In the genomic region with DNA sequence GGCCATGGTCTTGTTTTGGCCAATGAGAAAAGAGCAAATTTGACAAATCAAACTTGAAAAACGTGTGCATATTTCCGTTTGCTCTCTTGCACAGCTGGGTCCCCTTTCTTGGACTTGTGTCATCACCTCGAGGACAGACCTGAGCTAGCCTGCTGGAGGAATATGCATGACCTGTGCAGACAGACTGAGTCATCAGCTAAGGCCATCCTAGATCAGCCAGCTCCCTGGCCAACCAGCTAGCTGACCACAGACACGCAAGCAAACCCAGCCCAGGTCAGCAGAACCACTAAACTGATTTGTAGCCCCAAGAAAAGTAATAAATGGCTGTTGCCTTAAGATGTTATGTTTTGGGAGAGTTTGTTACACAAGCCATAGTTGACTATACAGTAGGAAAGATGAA, we compare ENCODE assay signal across 23 cellular contexts.
DNase-seq lines count a peak whose midpoint lies in the region; ATAC-seq and TF ChIP-seq lines count a peak whose summit lies in the region.
"Had no signal": no experiment of that assay in that cellular context is flagged by ENCODE, and none has a peak within 500 bp of the region (broad histone marks: within the 10 kb centered on the region; RNA-seq: fewer than 3 reads in every experiment).

No MANE protein-coding gene starts in this region.

- H2AFZ ChIP-seq in H9 (ENCODE audit: low read length) = no peak overlapping the region

- H3K9ac ChIP-seq in H9 (ENCODE audit: extremely low read depth, insufficient read length, low read length) = no peak overlapping the region

- H3K79me2 ChIP-seq in H9 (ENCODE audit: insufficient read depth, low read length) = no peaks in the 10 kb centered on the region

- TF ChIP-seq POLR2A in NB4 (IDR thresholded peaks at IDR 0.05; ENCODE audit: extremely low read depth, insufficient read length) = no peak

- no peaks in the 10 kb centered on the region for H3K27me3 ChIP-seq in H9 (ENCODE audit: insufficient read depth, low read length)
- H3K27me3 ChIP-seq: SJSA1 had no signal

- H2BK20ac ChIP-seq in H9 (ENCODE audit: low read depth, low read length, poor library complexity, severe bottlenecking) = no peak overlapping the region

- no peak overlapping the region for H3K27ac ChIP-seq in H9 (ENCODE audit: insufficient read length, low read depth, low read length)
- H3K27ac ChIP-seq: SJSA1 had no signal

- no peak for TF ChIP-seq CTCF in NB4 (IDR thresholded peaks at IDR 0.05; ENCODE audit: low read depth, low read length)
- TF ChIP-seq CTCF in H9 (conservative IDR thresholded peaks at IDR 0.05) = no peak

- no peaks in the 10 kb centered on the region for H3K4me1 Mint-ChIP-seq in H9
- H3K4me1 Mint-ChIP-seq: CD8-positive, alpha-beta memory T cell had no signal

- DNase-seq in EL = peak; percentile 18
- DNase-seq in NB4 (ENCODE audit: low read depth) = peak; percentile 68
- no peak for DNase-seq in Ammon's horn (ENCODE audit: low spot score)
- no peak for DNase-seq in inferior parietal cortex (ENCODE audit: extremely low spot score)
- DNase-seq in left ventricle myocardium superior = no peak
- DNase-seq in H9 = no peak
- DNase-seq: C1 segment of cervical spinal cord; Calu3; CD8-positive, alpha-beta memory T cell; DMS153; GF-D8; HFFc6; MM.1S; NCI-H1694; NCI-H2081 treated with DMSO at 0.1 percent for 48 hours; NCI-H446; NCI-H526; OCI-M1 had no signal

- H3K14ac ChIP-seq in H9 (ENCODE audit: insufficient read depth, low read length) = no peak overlapping the region

- H3K4me2 ChIP-seq in H9 (ENCODE audit: insufficient read depth, insufficient read length, low read length) = no peak overlapping the region

- intact Hi-C loops in left ventricle myocardium superior (cut with micrococcal nuclease) = no loop called here

- no peak overlapping the region for H2AK5ac ChIP-seq in H9 (ENCODE audit: insufficient read length, low read length)

- H3K18ac ChIP-seq in H9 (ENCODE audit: insufficient read length, low read depth, low read length) = no peak overlapping the region

- H2BK120ac ChIP-seq in H9 (ENCODE audit: low read depth, low read length, poor library complexity, severe bottlenecking) = no peak overlapping the region

- WGBS in H9 (ENCODE audit: extremely low coverage, insufficient read length, low lambda C conversion rate) = no CpG with 5 or more reads among the region's 4 CpGs

- H4K8ac ChIP-seq in H9 (replicated peaks; ENCODE audit: insufficient read length, low read depth, low read length) = no peak overlapping the region

- H3K56ac ChIP-seq in H9 (ENCODE audit: insufficient read length, low read depth, low read length) = no peak overlapping the region

- H2BK5ac ChIP-seq in H9 (ENCODE audit: insufficient read length, low read length) = no peak overlapping the region

- no peak overlapping the region for H3K4me3 ChIP-seq in NB4 (ENCODE audit: low read depth, low read length)
- H3K4me3 ChIP-seq: K562, SJSA1 had no signal

- H3K23ac ChIP-seq in H9 (ENCODE audit: insufficient read length, low read depth, low read length) = no peak overlapping the region

- no peaks in the 10 kb centered on the region for H4K20me1 ChIP-seq in H9 (ENCODE audit: control insufficient read depth, insufficient read depth, insufficient read length)

- no peak overlapping the region for H3K4me3 Mint-ChIP-seq in H9
- H3K4me3 Mint-ChIP-seq: CD8-positive, alpha-beta memory T cell; HFFc6 had no signal

- H3T11ph ChIP-seq in H9 (ENCODE audit: low read length) = no peak overlapping the region

- H3K9me3 Mint-ChIP-seq in H9 = no peaks in the 10 kb centered on the region

- H3K27ac Mint-ChIP-seq in H9 = no peak overlapping the region; a peak in 1 of 7 replicates
- H3K27ac Mint-ChIP-seq: CD8-positive, alpha-beta memory T cell; HFFc6 had no signal

- peaks cover 3% of the 10 kb centered on the region for H3K27me3 Mint-ChIP-seq in H9 (ENCODE audit: low read depth)

- H2BK15ac ChIP-seq in H9 (ENCODE audit: low read depth, low read length) = no peak overlapping the region

- H4K91ac ChIP-seq in H9 (ENCODE audit: insufficient read length, low read depth, low read length) = no peak overlapping the region

- no peaks in the 10 kb centered on the region for H3K79me1 ChIP-seq in H9 (ENCODE audit: insufficient read depth, low read depth, low read length, poor library complexity, severe bottlenecking)

- H3K36me3 Mint-ChIP-seq in H9 (ENCODE audit: insufficient read depth in 1 of 3, low read depth in 3 of 3) = no peaks in the 10 kb centered on the region; a peak in 2 of 7 replicates
- H3K36me3 Mint-ChIP-seq: CD8-positive, alpha-beta memory T cell had no signal

- ATAC-seq in esophagus mucosa (peak; percentile 42), left ventricle myocardium superior (no peak)
- ATAC-seq: HepG2, K562, Right ventricle myocardium inferior had no signal

- H4K5ac ChIP-seq in H9 (ENCODE audit: insufficient read length, low read depth, low read length) = no peak overlapping the region

- no peaks in the 10 kb centered on the region for H3K23me2 ChIP-seq in H9 (ENCODE audit: insufficient read length, low read depth, low read length, poor library complexity, severe bottlenecking)

- H2BK12ac ChIP-seq in H9 (ENCODE audit: insufficient read length, low read depth, low read length) = no peak overlapping the region

- no peaks in the 10 kb centered on the region for H3K9me3 ChIP-seq in H9 (ENCODE audit: control insufficient read depth, low read depth, low read length)
- H3K9me3 ChIP-seq: SJSA1 had no signal

- no peaks in the 10 kb centered on the region for H3K4me1 ChIP-seq in H9 (ENCODE audit: insufficient read depth, low read length)
- H3K4me1 ChIP-seq: SJSA1 had no signal

- no peak overlapping the region for H3K4ac ChIP-seq in H9 (ENCODE audit: low read depth, low read length)

Comparison
In these comparisons a context has a peak if more than half of its experiments do, and no peak if none do; other contexts are left out.
1. DNase-seq: peak in EL (single experiment) and NB4 (single experiment); none in Ammon's horn (single experiment), inferior parietal cortex (single experiment), left ventricle myocardium superior (single experiment) and H9 (single experiment).